ENCODE assay signal across 18 cellular contexts in genomic region chr6:119043783-119044182, GRCh38. TPM values are rescaled to one million over a fixed set of nuclear protein-coding genes. Genes with fewer than 3 reads are reported as not detected.
DNase-seq lines count a peak whose midpoint lies in the region; ATAC-seq, FAIRE-seq and TF ChIP-seq lines count a peak whose summit lies in the region.
"Had no signal": no experiment of that assay in that cellular context is flagged by ENCODE, and none has a peak within 500 bp of the region (broad histone marks: within the 10 kb centered on the region; RNA-seq: fewer than 3 reads in every experiment).

No MANE protein-coding gene starts in this region.

- H3K9me3 ChIP-seq in thyroid gland = no peaks in the 10 kb centered on the region
- H3K9me3 ChIP-seq: gastroesophageal sphincter, lower lobe of right lung, spleen had no signal

- intact Hi-C loops in thyroid gland (cut with DNase I) = no loop called here

- no peaks in the 10 kb centered on the region for H3K27me3 ChIP-seq in thyroid gland
- H3K27me3 ChIP-seq: gastroesophageal sphincter, spleen had no signal

- FAIRE-seq in D721Med (lab: Jason Lieb, UNC) = peak; percentile 48

- H3K27ac Mint-ChIP-seq in WTC11 = no peak overlapping the region
- H3K27ac Mint-ChIP-seq: brain; progenitor cell of endocrine pancreas; stimulated activated naive CD8-positive, alpha-beta T cell treated with anti-CD3 and anti-CD28 coated beads, Interleukin-15, Interleukin-2, amounts not matched to agents 100 ng/mL and 50 ng/mL, for 24 hours had no signal

- no peak overlapping the region for H3K27ac ChIP-seq in thyroid gland
- H3K27ac ChIP-seq: gastroesophageal sphincter, KMS-11, lower lobe of right lung, spleen had no signal

- H3K4me3 ChIP-seq in thyroid gland (replicated peaks in 1 of 3) = no peak overlapping the region
- H3K4me3 ChIP-seq: gastroesophageal sphincter, lower lobe of right lung, spleen had no signal

- H3K36me3 Mint-ChIP-seq in WTC11 = no peaks in the 10 kb centered on the region; the same call in 1 of the 2 replicates

- no peaks in the 10 kb centered on the region for H3K27me3 Mint-ChIP-seq in WTC11 (ENCODE audit: low read depth)
- H3K27me3 Mint-ChIP-seq: brain; naive thymus-derived CD8-positive, alpha-beta T cell; progenitor cell of endocrine pancreas; stimulated activated naive CD8-positive, alpha-beta T cell treated with anti-CD3 and anti-CD28 coated beads, Interleukin-15, Interleukin-2, amounts not matched to agents 100 ng/mL and 50 ng/mL, for 24 hours had no signal

- POLR2A ChIA-PET in WTC11 (lab: Charles Lee) = no interaction called here

- H3K4me3 Mint-ChIP-seq in WTC11 = no peak overlapping the region
- H3K4me3 Mint-ChIP-seq: brain; naive thymus-derived CD8-positive, alpha-beta T cell; stimulated activated naive CD8-positive, alpha-beta T cell treated with anti-CD3 and anti-CD28 coated beads, Interleukin-15, Interleukin-2, amounts not matched to agents 100 ng/mL and 50 ng/mL, for 24 hours had no signal

- peaks cover 63% of the 10 kb centered on the region for H3K4me1 Mint-ChIP-seq in WTC11
- H3K4me1 Mint-ChIP-seq: brain had no signal

- H3K36me3 ChIP-seq in thyroid gland = no peaks in the 10 kb centered on the region
- H3K36me3 ChIP-seq: gastroesophageal sphincter, lower lobe of right lung, spleen had no signal

- H3K9me3 Mint-ChIP-seq in WTC11 = peaks cover 4% of the 10 kb centered on the region; the same call in 1 of the 2 replicates
- H3K9me3 Mint-ChIP-seq: stimulated activated naive CD8-positive, alpha-beta T cell treated with anti-CD3 and anti-CD28 coated beads, Interleukin-15, Interleukin-2, amounts not matched to agents 100 ng/mL and 50 ng/mL, for 24 hours had no signal

- no peak for DNase-seq in D721Med (ENCODE audit: insufficient read length, low spot score)
- no peak for DNase-seq in thyroid gland
- no peak for DNase-seq in inferior parietal cortex (ENCODE audit: extremely low spot score)
- DNase-seq in WTC11 (ENCODE audit: low spot score) = no peak
- DNase-seq in HK-2 (ENCODE audit: unreplicated experiment) = no peak
- DNase-seq: activated naive CD4-positive, alpha-beta T cell treated with anti-CD3 and anti-CD28 coated beads, Interleukin-2, amount 50 U/mL, for 16 hours; cortex of kidney; lower lobe of right lung; naive thymus-derived CD8-positive, alpha-beta T cell; spleen had no signal

- ATAC-seq in GM18870 (IDR thresholded peaks at IDR 0.05; ENCODE audit: unreplicated experiment) (peak; percentile 83), GM21447 (IDR thresholded peaks at IDR 0.05; ENCODE audit: unreplicated experiment) (peak; percentile 70), HG03196 (IDR thresholded peaks at IDR 0.05; ENCODE audit: unreplicated experiment) (peak; percentile 60), WTC11 (no peak)
- ATAC-seq: gastroesophageal sphincter; lower lobe of right lung; naive thymus-derived CD8-positive, alpha-beta T cell had no signal

- TF ChIP-seq CTCF in D721Med (IDR thresholded peaks at IDR 0.05; ENCODE audit: insufficient read depth, missing control alignments) (no peak), thyroid gland (IDR thresholded peaks at IDR 0.05) (no peak), WTC11 (IDR thresholded peaks at IDR 0.05) (no peak)

- TF ChIP-seq POLR2A in thyroid gland (IDR thresholded peaks at IDR 0.05) = no peak

- CTCF ChIA-PET in WTC11 (lab: Charles Lee) = interaction anchor here (1.1 kb wide), 1 partner anchor 34 kb away, joined by 4 read pairs; the partner anchor contains the start of gene FAM184A

- H3K4me1 ChIP-seq in thyroid gland = peaks cover 0 to 5% of the 10 kb centered on the region in 2 donors
- H3K4me1 ChIP-seq: gastroesophageal sphincter, lower lobe of right lung, spleen had no signal

TF ChIP-seq in WTC11, 78 proteins besides CTCF, POLR2A, EP300 and RAD21:
- no peak for TF ChIP-seq ZNF219 (CRISPR knock-in tag; IDR thresholded peaks at IDR 0.05; ENCODE audit: borderline replicate concordance)
- TF ChIP-seq STAT6 (CRISPR knock-in tag; conservative IDR thresholded peaks at IDR 0.05; ENCODE audit: low read depth) = no peak
- no peak for TF ChIP-seq ZNF423 (CRISPR knock-in tag; IDR thresholded peaks at IDR 0.05)

RNA-seq across cellular contexts. Expression of gene FAM184A, which starts 34.7 kb away (rescaled TPM):
- total RNA-seq in thyroid gland = 10 to 100 TPM; 19.3 to 37.1 (median 21.3) TPM
- 13.3 to 19.2 TPM (median 16.2 TPM) in 3 replicates for total RNA-seq in WTC11 (2021)
